Comparison of ENCODE assay signal across 16 cellular contexts in the genomic region with DNA sequence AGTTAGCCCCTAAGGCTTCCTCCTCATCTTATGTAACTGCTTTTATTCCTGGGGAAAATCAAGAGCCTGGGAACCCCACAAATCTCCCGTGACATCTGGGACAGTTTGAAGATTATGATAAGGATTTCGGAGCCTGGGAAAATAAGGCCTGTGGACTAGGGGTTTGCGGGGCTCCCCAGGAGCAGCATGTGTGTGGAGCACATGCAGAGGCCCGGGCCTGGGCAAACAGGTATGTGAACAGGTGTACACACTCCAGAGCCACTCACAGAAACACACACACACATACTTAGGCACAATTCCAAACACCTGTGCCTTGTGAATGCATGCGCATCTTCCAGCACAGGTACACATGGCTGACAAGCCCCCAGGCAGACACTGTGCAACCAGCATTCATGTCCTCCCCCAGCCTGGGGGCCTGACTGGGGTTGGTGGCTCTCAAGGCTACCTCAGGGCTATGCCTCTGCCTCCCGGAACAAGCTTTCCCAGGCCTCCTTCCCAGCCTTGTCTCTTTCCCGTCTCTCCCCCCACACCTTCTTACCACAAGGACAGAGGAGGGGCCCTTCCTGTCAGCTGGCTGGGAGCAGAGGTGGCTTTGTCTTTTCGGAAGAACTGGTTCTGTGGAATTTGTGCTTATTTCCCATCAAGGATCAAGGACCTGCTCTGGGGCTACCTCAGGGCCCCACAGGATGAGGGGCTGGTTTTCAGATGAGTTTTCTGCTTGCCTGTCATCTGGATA. TPM values are rescaled to one million over a fixed set of nuclear protein-coding genes. Genes with fewer than 3 reads are reported as not detected.
DNase-seq lines count a peak whose midpoint lies in the region; ATAC-seq and TF ChIP-seq lines count a peak whose summit lies in the region.
"Had no signal": no experiment of that assay in that cellular context is flagged by ENCODE, and none has a peak within 500 bp of the region (broad histone marks: within the 10 kb centered on the region; RNA-seq: fewer than 3 reads in every experiment).

No MANE protein-coding gene starts in this region.

- H3K4me1 ChIP-seq in Caco-2, result peaks cover 65% of the 10 kb centered on the region
- peaks cover 3% of the 10 kb centered on the region; the same call in 1 of the 2 replicates for H3K4me1 ChIP-seq in GM23338 (ENCODE audit: insufficient read depth)
- peaks cover 2% of the 10 kb centered on the region for H3K4me1 ChIP-seq in mesendoderm (ENCODE audit: control insufficient read depth, low read depth, low read length)

- no peak for TF ChIP-seq CTCF in Caco-2 (IDR thresholded peaks at IDR 0.05; ENCODE audit: insufficient read depth in 1 of 2, low read depth in 1 of 2, low read length in 1 of 2, severe bottlenecking in 1 of 2, unreplicated experiment in 1 of 2)
- TF ChIP-seq CTCF in GM23338 (conservative IDR thresholded peaks at IDR 0.05; ENCODE audit: low read depth in 2 of 2), result no peak
- no peak for TF ChIP-seq CTCF in VCaP (conservative IDR thresholded peaks at IDR 0.05)

- ATAC-seq in GM23338, result peak; percentile 34
- no peak for ATAC-seq in GM21576 (IDR thresholded peaks at IDR 0.05; ENCODE audit: unreplicated experiment)
- ATAC-seq in HG03457 (IDR thresholded peaks at IDR 0.05; ENCODE audit: unreplicated experiment), result no peak
- ATAC-seq: left cardiac atrium had no signal

- H3K4me2 ChIP-seq in GM23338 (peak overlapping the region; percentile 27), mesendoderm (ENCODE audit: low read length) (no peak overlapping the region)

- H3K9me3 Mint-ChIP-seq in Caco-2 (ENCODE audit: unreplicated experiment) (no peaks in the 10 kb centered on the region), GM23338 (no peaks in the 10 kb centered on the region)
- H3K9me3 Mint-ChIP-seq: activated naive CD4-positive, alpha-beta T cell treated with anti-CD3 and anti-CD28 coated beads, Interleukin-2, amount 10 ng/mL, durations not matched to agents 7 days and 5 days; CD4-positive, alpha-beta T cell had no signal

- DNase-seq in Caco-2 (peak; percentile 92 to 95), GM23338 (ENCODE audit: low spot score) (peak; percentile 76), mesendoderm (peak; percentile 84), HEK293T (ENCODE audit: extremely low spot score) (no peak), Kasumi-1 (lab: John Stamatoyannopoulos, UW) (no peak)
- DNase-seq: activated CD4-positive, alpha-beta T cell treated with anti-CD3 and anti-CD28 coated beads, Interleukin-2, amount 50 U/mL, for 4 hours; activated naive CD4-positive, alpha-beta T cell treated with anti-CD3 and anti-CD28 coated beads, Interleukin-2, amount 10 ng/mL, durations not matched to agents 7 days and 5 days; left cardiac atrium; substantia nigra had no signal

- no peaks in the 10 kb centered on the region for H4K20me1 ChIP-seq in GM23338 (replicated peaks; ENCODE audit: insufficient read depth)

- no peak overlapping the region for H3K18ac ChIP-seq in mesendoderm (ENCODE audit: low read length)

- peaks cover 78% of the 10 kb centered on the region for H3K4me1 Mint-ChIP-seq in Caco-2 (ENCODE audit: low read depth, unreplicated experiment)
- peaks cover 48% of the 10 kb centered on the region for H3K4me1 Mint-ChIP-seq in GM23338
- H3K4me1 Mint-ChIP-seq: activated naive CD4-positive, alpha-beta T cell treated with anti-CD3 and anti-CD28 coated beads, Interleukin-2, amount 10 ng/mL, durations not matched to agents 7 days and 5 days had no signal

- H2AFZ ChIP-seq in GM23338, result no peak overlapping the region

- H3K4ac ChIP-seq in mesendoderm (ENCODE audit: low read depth, low read length), result no peak overlapping the region

- no peaks in the 10 kb centered on the region for H3F3A ChIP-seq in GM23338 (replicated peaks; ENCODE audit: low read depth)

- CTCF ChIA-PET in Caco-2 (lab: Charles Lee) (interaction anchor here (0.5 to 2.3 kb wide), 10 partner anchors 11 to 462 kb away, joined by 3 to 13 read pairs (median 6); no protein-coding TSS in a partner anchor), HEK293T (lab: Yijun Ruan, JAX) (interaction anchor here (1.8 kb wide), 1 partner anchor 20 kb away, joined by 5 read pairs; no protein-coding TSS in a partner anchor)

- H3K9ac ChIP-seq in mesendoderm (ENCODE audit: low read length), result no peak overlapping the region

- no peaks in the 10 kb centered on the region for H3K79me2 ChIP-seq in GM23338 (replicated peaks; ENCODE audit: insufficient read depth)
- no peaks in the 10 kb centered on the region for H3K79me2 ChIP-seq in mesendoderm (ENCODE audit: control insufficient read depth, insufficient read depth, low read length)

- H3K4me3 ChIP-seq in Caco-2 (ENCODE audit: low read depth, low read length) (no peak overlapping the region), GM23338 (no peak overlapping the region), mesendoderm (ENCODE audit: low read length) (no peak overlapping the region)
- H3K4me3 ChIP-seq: skin epidermis had no signal

- H3K4me3 Mint-ChIP-seq in Caco-2 (ENCODE audit: unreplicated experiment) (peak overlapping the region; percentile 80), GM23338 (peak overlapping the region; percentile 33; the same call in 1 of the 3 replicates)
- H3K4me3 Mint-ChIP-seq: activated naive CD4-positive, alpha-beta T cell treated with anti-CD3 and anti-CD28 coated beads, Interleukin-2, amount 10 ng/mL, durations not matched to agents 7 days and 5 days; brain; CD4-positive, alpha-beta T cell had no signal

- peak overlapping the region; percentile 5 for H3K56ac ChIP-seq in mesendoderm (ENCODE audit: low read length)

- H4K5ac ChIP-seq in mesendoderm (ENCODE audit: low read length), result no peak overlapping the region

- no peaks in the 10 kb centered on the region for H3K9me3 ChIP-seq in Caco-2

- no peak overlapping the region for H4K8ac ChIP-seq in mesendoderm (ENCODE audit: low read depth, low read length)

- no peak overlapping the region for H2BK120ac ChIP-seq in mesendoderm (ENCODE audit: low read depth, low read length)

- H3K36me3 ChIP-seq in Caco-2 (ENCODE audit: control insufficient read depth, insufficient read depth, low read length) (no peaks in the 10 kb centered on the region), GM23338 (ENCODE audit: insufficient read depth) (no peaks in the 10 kb centered on the region), mesendoderm (ENCODE audit: control insufficient read depth, insufficient read depth, low read length) (no peaks in the 10 kb centered on the region)

- no CpG with 5 or more reads among the region's 8 CpGs for WGBS in mesendoderm (ENCODE audit: extremely low coverage, insufficient coverage, low lambda C conversion rate)

- H3K27me3 Mint-ChIP-seq in Caco-2 (ENCODE audit: insufficient read depth, unreplicated experiment), result no peaks in the 10 kb centered on the region
- H3K27me3 Mint-ChIP-seq in GM23338 (ENCODE audit: insufficient read depth, low read depth, poor library complexity), result peaks cover 20% of the 10 kb centered on the region

- POLR2A ChIA-PET in Caco-2 (lab: Charles Lee), result interaction anchor here (0.6 to 1.5 kb wide), 6 partner anchors 12 to 515 kb away, joined by 3 to 7 read pairs (median 4); no protein-coding TSS in a partner anchor
- POLR2A ChIA-PET in HEK293T (lab: Yijun Ruan, JAX), result no interaction called here

- BruUV-seq in Caco-2 (replicated peaks; lab: Mats Ljungman, UMichigan), result no TSS peak

- no peaks in the 10 kb centered on the region for H3K79me1 ChIP-seq in mesendoderm (ENCODE audit: low read length)

- H3K27me3 ChIP-seq in Caco-2 (replicated peaks; ENCODE audit: control insufficient read depth, insufficient read depth, low read length) (no peaks in the 10 kb centered on the region), GM23338 (ENCODE audit: insufficient read depth) (peaks cover 17% of the 10 kb centered on the region), mesendoderm (ENCODE audit: insufficient read depth, low read length, poor library complexity) (peaks cover 2% of the 10 kb centered on the region)

- no peak overlapping the region for H2AK5ac ChIP-seq in mesendoderm (ENCODE audit: low read length)

- H3K23ac ChIP-seq in mesendoderm (ENCODE audit: low read length), result no peak overlapping the region

- H3K27ac Mint-ChIP-seq in Caco-2 (ENCODE audit: unreplicated experiment) (peak overlapping the region; percentile 99), GM23338 (no peak overlapping the region; the same call in 1 of the 2 replicates)
- H3K27ac Mint-ChIP-seq: activated naive CD4-positive, alpha-beta T cell treated with anti-CD3 and anti-CD28 coated beads, Interleukin-2, amount 10 ng/mL, durations not matched to agents 7 days and 5 days; CD4-positive, alpha-beta T cell had no signal

- H3K36me3 Mint-ChIP-seq in Caco-2 (ENCODE audit: insufficient read depth, unreplicated experiment) (peaks cover 40% of the 10 kb centered on the region), GM23338 (ENCODE audit: low read depth) (no peaks in the 10 kb centered on the region)
- H3K36me3 Mint-ChIP-seq: activated naive CD4-positive, alpha-beta T cell treated with anti-CD3 and anti-CD28 coated beads, Interleukin-2, amount 10 ng/mL, durations not matched to agents 7 days and 5 days; brain had no signal

- intact Hi-C loops in Caco-2 (cut with micrococcal nuclease; ENCODE audit: unreplicated experiment), result loop anchor here (1.0 kb wide), 4 partner anchors 16 to 38 kb away; no protein-coding TSS in a partner anchor

- H3K9me2 ChIP-seq in GM23338 (ENCODE audit: insufficient read depth), result no peaks in the 10 kb centered on the region

- H2BK15ac ChIP-seq in mesendoderm (replicated peaks; ENCODE audit: low read depth), result no peak overlapping the region

- H3K27ac ChIP-seq in GM23338 (ENCODE audit: low read depth), result no peak overlapping the region
- H3K27ac ChIP-seq in VCaP, result peak overlapping the region; percentile 41
- H3K27ac ChIP-seq in mesendoderm (ENCODE audit: low read depth, low read length), result no peak overlapping the region
- H3K27ac ChIP-seq: skin epidermis had no signal

- no peak overlapping the region for H2BK5ac ChIP-seq in mesendoderm (ENCODE audit: low read length)

TF ChIP-seq in GM23338, 12 proteins besides CTCF, POLR2A, EP300 and RAD21 (continues in another document):
- no peak for TF ChIP-seq JUNB (IDR thresholded peaks at IDR 0.05; ENCODE audit: unreplicated experiment)

TF ChIP-seq in HEK293T, 16 proteins besides CTCF, POLR2A, EP300 and RAD21 (continues in another document):
- TF ChIP-seq FOXA1 (IDR thresholded peaks at IDR 0.05), result no peak
- no peak for TF ChIP-seq BHLHE40 (IDR thresholded peaks at IDR 0.05; ENCODE audit: borderline replicate concordance)

RNA-seq across cellular contexts. Expression of a gene that starts 2.6 kb away (rescaled TPM):
- total RNA-seq in Caco-2 (2022), result 48.4 and 55.7 TPM in 2 replicates
- total RNA-seq in GM23338 (2014; rRNA removed; shearing (Covaris generic)), result not detected in 2 replicates
- 0.40 TPM in 1 of 2 replicates, not detected in the other for polyA plus RNA-seq in GM23338 (2016; fragmentation: Nextera tagmentation; extraction: Ambion mirVana)
- 0.03 TPM for polyA plus RNA-seq in mesendoderm (2013, experiment 1 of 2)
- 0.07 TPM for polyA plus RNA-seq in mesendoderm (2013, experiment 2 of 2)
- total RNA-seq: CD4-positive, alpha-beta T cell had no signal

RNA-seq across cellular contexts. Expression of a gene that starts 38.6 kb away (rescaled TPM):
- total RNA-seq in Caco-2 (2022), result 77.9 and 78.1 TPM in 2 replicates
- 11.0 and 15.0 TPM in 2 replicates for total RNA-seq in GM23338 (2014; rRNA removed; shearing (Covaris generic))
- polyA plus RNA-seq in GM23338 (2016; fragmentation: Nextera tagmentation; extraction: Ambion mirVana), result 2.7 and 2.9 TPM in 2 replicates
- 5.9 TPM for polyA plus RNA-seq in mesendoderm (2013, experiment 1 of 2)
- 5.8 TPM for polyA plus RNA-seq in mesendoderm (2013, experiment 2 of 2)
- total RNA-seq: CD4-positive, alpha-beta T cell had no signal

RNA-seq across cellular contexts. Expression of a gene that starts 51.4 kb away (rescaled TPM):
- 10.4 and 11.4 TPM in 2 replicates for total RNA-seq in Caco-2 (2022)
- total RNA-seq in GM23338 (2014; rRNA removed; shearing (Covaris generic)), result 0.85 and 1.6 TPM in 2 replicates
- 0.40 and 0.63 TPM in 2 replicates for polyA plus RNA-seq in GM23338 (2016; fragmentation: Nextera tagmentation; extraction: Ambion mirVana)
- 0.69 TPM for polyA plus RNA-seq in mesendoderm (2013, experiment 1 of 2)
- 0.78 TPM for polyA plus RNA-seq in mesendoderm (2013, experiment 2 of 2)
- total RNA-seq: CD4-positive, alpha-beta T cell; H4 had no signal

Comparison
In these comparisons a context has a peak if more than half of its experiments do, and no peak if none do; other contexts are left out.
1. DNase-seq: peak in Caco-2 (2 of 2), GM23338 (single experiment) and mesendoderm (single experiment); none in HEK293T (single experiment) and Kasumi-1 (0 of 2).
2. RNA of a gene that starts 2.6 kb away (total RNA-seq): 48.4 to 55.7 TPM in Caco-2; not detected in GM23338; every median in the first group is over 10 times any median in the second.